Comparison of ENCODE assay signal across 11 cellular contexts in genomic region chr14:95531473-95531872, GRCh38. TPM values are rescaled to one million over a fixed set of nuclear protein-coding genes. Genes with fewer than 3 reads are reported as not detected.
DNase-seq lines count a peak whose midpoint lies in the region; ATAC-seq and TF ChIP-seq lines count a peak whose summit lies in the region.
"Had no signal": no experiment of that assay in that cellular context is flagged by ENCODE, and none has a peak within 500 bp of the region (broad histone marks: within the 10 kb centered on the region; RNA-seq: fewer than 3 reads in every experiment).

No MANE protein-coding gene starts in this region.

- WGBS in ovary, 3 donors, result 4 to 18% (median 6%) methylated on average over 3 of the region's 3 CpGs

- H3K36me3 ChIP-seq in OCI-LY1 (ENCODE audit: insufficient read depth, low read length) (peaks cover 23% of the 10 kb centered on the region), vagina (no peaks in the 10 kb centered on the region), ovary (no peaks in the 10 kb centered on the region)

- peak overlapping the region; percentile 89; the same call in 1 of the 2 replicates for H3K9ac ChIP-seq in OCI-LY1 (ENCODE audit: low read length)

- H3K9me3 ChIP-seq in OCI-LY1 (ENCODE audit: low read length) (no peaks in the 10 kb centered on the region), vagina (no peaks in the 10 kb centered on the region), ovary (no peaks in the 10 kb centered on the region)
- H3K9me3 ChIP-seq: SJCRH30 had no signal

- peaks cover 35% of the 10 kb centered on the region for H3K4me1 ChIP-seq in OCI-LY1 (ENCODE audit: insufficient read depth, low read length, severe bottlenecking)
- peaks cover 60% of the 10 kb centered on the region for H3K4me1 ChIP-seq in vagina
- H3K4me1 ChIP-seq in ovary (ENCODE audit: insufficient read depth), result peaks cover 14% of the 10 kb centered on the region

- H3K27me3 ChIP-seq in OCI-LY1 (ENCODE audit: insufficient read depth, low read length), result no peaks in the 10 kb centered on the region
- H3K27me3 ChIP-seq in vagina, result no peaks in the 10 kb centered on the region
- H3K27me3 ChIP-seq in ovary, result no peaks in the 10 kb centered on the region
- H3K27me3 ChIP-seq: SJCRH30 had no signal

- H3K27ac ChIP-seq in OCI-LY1 (ENCODE audit: low read depth, low read length, poor library complexity, severe bottlenecking) (no peak overlapping the region), vagina (no peak overlapping the region), ovary (peak overlapping the region in 1 of 2 donors; percentile 14)
- H3K27ac ChIP-seq: SJCRH30 had no signal

- intact Hi-C loops in vagina (cut with DNase I), result loop anchor here (10.0 kb wide), 1 partner anchor 217 kb away; the partner anchor contains the start of gene CLMN
- intact Hi-C loops in ovary (cut with DNase I), result loop anchor here in 2 of 4 donors (5.0 kb wide), 3 partner anchors 49 to 1009 kb away; partner anchors contain the start of gene DICER1 (in 1 of the 2)

- TF ChIP-seq CTCF in OCI-LY1 (IDR thresholded peaks at IDR 0.05; ENCODE audit: low read length), result no peak
- TF ChIP-seq CTCF in cardiac fibroblast (IDR thresholded peaks at IDR 0.05; ENCODE audit: low read depth, low read length), result no peak
- no peak for TF ChIP-seq CTCF in vagina (IDR thresholded peaks at IDR 0.05)
- TF ChIP-seq CTCF in ovary (IDR thresholded peaks at IDR 0.05), result no peak

- no peak for TF ChIP-seq EP300 in ovary (IDR thresholded peaks at IDR 0.05)

- peak overlapping the region; percentile 84 for H3K4me2 ChIP-seq in OCI-LY1 (ENCODE audit: low read length)

- H3K4me3 ChIP-seq in OCI-LY1 (ENCODE audit: low read depth, low read length, poor library complexity, severe bottlenecking), result peak overlapping the region; percentile 92
- H3K4me3 ChIP-seq in cardiac fibroblast (replicated peaks in 1 of 2; ENCODE audit: low read depth in 2 of 2, low read length in 2 of 2), result no peak overlapping the region
- no peak overlapping the region for H3K4me3 ChIP-seq in vagina
- no peak overlapping the region for H3K4me3 ChIP-seq in ovary

- no peaks in the 10 kb centered on the region for H3K9me2 ChIP-seq in OCI-LY1 (ENCODE audit: low read depth, low read length)

- DNase-seq in Daoy (ENCODE audit: low read depth), result peak; percentile 60
- DNase-seq in cardiac fibroblast (ENCODE audit: low read depth in 2 of 2), result peak; percentile 73 to 91
- peak; percentile 60 for DNase-seq in non-pigmented ciliary epithelial cell (ENCODE audit: low read depth)
- DNase-seq in NCI-H1694 (lab: John Stamatoyannopoulos, UW), result no peak
- no peak for DNase-seq in vagina (ENCODE audit: extremely low spot score in 2 of 2)
- DNase-seq in ovary, result no peak
- DNase-seq: effector memory CD8-positive, alpha-beta T cell; NCI-H2029 treated with DMSO at 0.1 percent for 48 hours; SJCRH30 had no signal

- H4K20me1 ChIP-seq in OCI-LY1 (ENCODE audit: insufficient read depth, low read length), result no peaks in the 10 kb centered on the region

- no peak overlapping the region for H2AFZ ChIP-seq in OCI-LY1 (ENCODE audit: low read length)

- no peak for TF ChIP-seq POLR2A in vagina (IDR thresholded peaks at IDR 0.05)
- TF ChIP-seq POLR2A in ovary (IDR thresholded peaks at IDR 0.05), result no peak

- H3K79me2 ChIP-seq in OCI-LY1 (ENCODE audit: insufficient read depth, low read length), result peaks cover 47% of the 10 kb centered on the region

- no peak for ATAC-seq in HG02623 (IDR thresholded peaks at IDR 0.05; ENCODE audit: unreplicated experiment)
- ATAC-seq: effector memory CD8-positive, alpha-beta T cell had no signal

- H3F3A ChIP-seq in OCI-LY1 (ENCODE audit: insufficient read depth, low read length), result no peaks in the 10 kb centered on the region

RNA-seq across cellular contexts. Expression of gene GLRX5, which starts 3.4 kb away (rescaled TPM):
- 90.1 and 93.3 TPM in 2 replicates for total RNA-seq in Daoy (2014; rRNA removed; shearing (Covaris generic))
- total RNA-seq in vagina (20.4 TPM), ovary (10 to 100 TPM; 38.0 to 49.2 (median 41.7) TPM)
- 100 to 1,000 TPM in 1 of 2 donors, 10 to 100 TPM in 1; 52.6 to 105 TPM for polyA plus RNA-seq in ovary

RNA-seq across cellular contexts. Expression of gene SYNE3, which starts 15.0 kb away (rescaled TPM):
- total RNA-seq in Daoy (2014; rRNA removed; shearing (Covaris generic)), result 0.54 and 1.5 TPM in 2 replicates
- 27.0 TPM for total RNA-seq in vagina
- total RNA-seq in ovary, result 10 to 100 TPM in 5 of 7 donors, 1 to 10 TPM in 2; 6.4 to 26.0 (median 14.9) TPM
- 1 to 10 TPM; 3.7 to 5.1 TPM for polyA plus RNA-seq in ovary

Comparison
In these comparisons a context has a peak if more than half of its experiments do, and no peak if none do; other contexts are left out.
1. DNase-seq: peak in Daoy (single experiment), cardiac fibroblast (2 of 2) and non-pigmented ciliary epithelial cell (single experiment); none in NCI-H1694 (single experiment), vagina (0 of 2) and ovary (0 of 5).